In the genomic region with DNA sequence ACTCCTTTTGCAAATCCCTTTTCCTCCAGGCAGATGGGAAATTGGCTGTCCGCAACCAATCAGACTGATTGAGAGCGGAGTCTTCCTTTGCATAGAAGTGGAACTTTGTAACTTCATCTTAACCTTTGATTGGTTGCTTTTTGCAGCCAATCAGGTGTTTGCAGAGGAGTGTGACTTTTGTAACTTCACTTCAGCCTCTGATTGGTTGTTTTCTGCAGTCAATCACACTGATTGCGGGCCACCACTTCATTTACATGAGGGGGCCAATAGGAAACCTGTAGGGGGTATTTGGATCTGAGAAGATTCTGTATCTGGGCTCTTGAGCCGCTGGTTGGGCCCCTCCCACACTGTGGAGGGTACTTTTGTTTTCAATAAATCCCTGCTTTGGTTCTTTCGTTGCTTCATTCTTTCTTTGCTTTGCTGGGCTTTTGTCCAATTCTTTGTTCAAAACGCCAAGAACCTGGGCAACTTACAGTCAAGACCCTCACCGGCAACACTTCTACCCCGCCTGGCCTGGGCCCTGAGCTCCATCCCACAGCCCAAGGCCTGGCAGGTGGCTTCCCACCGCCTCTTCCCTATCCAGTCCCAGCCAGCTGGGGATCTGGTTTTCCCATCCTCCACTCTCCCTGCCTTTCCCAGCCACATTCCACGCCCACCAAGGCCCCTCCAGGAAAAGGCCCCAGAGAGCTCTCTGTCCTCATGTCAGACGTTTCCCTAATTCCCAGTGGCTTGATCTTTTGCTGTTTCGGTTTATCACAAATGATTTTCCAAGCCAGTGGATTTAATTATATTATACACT, we compare ENCODE assay signal across 1 cellular context.
TF ChIP-seq lines count a peak whose summit lies in the region.

No MANE protein-coding gene starts in this region.

TF ChIP-seq in K562, 482 proteins besides CTCF, POLR2A, EP300 and RAD21:
- TF ChIP-seq FOXJ3 (CRISPR knock-in tag; IDR thresholded peaks at IDR 0.05) (no peak), ZNF740 (CRISPR knock-in tag; IDR thresholded peaks at IDR 0.05) (no peak), ZNF740 (tag; IDR thresholded peaks at IDR 0.05) (no peak), NFYB (IDR thresholded peaks at IDR 0.05; ENCODE audit: extremely low read depth, insufficient read length) (peak; percentile 24), RBM25 (IDR thresholded peaks at IDR 0.05; ENCODE audit: low read depth, low read length, severe bottlenecking) (no peak), HDAC8 (tag; IDR thresholded peaks at IDR 0.05) (no peak)
- TF ChIP-seq, protein P1, sequence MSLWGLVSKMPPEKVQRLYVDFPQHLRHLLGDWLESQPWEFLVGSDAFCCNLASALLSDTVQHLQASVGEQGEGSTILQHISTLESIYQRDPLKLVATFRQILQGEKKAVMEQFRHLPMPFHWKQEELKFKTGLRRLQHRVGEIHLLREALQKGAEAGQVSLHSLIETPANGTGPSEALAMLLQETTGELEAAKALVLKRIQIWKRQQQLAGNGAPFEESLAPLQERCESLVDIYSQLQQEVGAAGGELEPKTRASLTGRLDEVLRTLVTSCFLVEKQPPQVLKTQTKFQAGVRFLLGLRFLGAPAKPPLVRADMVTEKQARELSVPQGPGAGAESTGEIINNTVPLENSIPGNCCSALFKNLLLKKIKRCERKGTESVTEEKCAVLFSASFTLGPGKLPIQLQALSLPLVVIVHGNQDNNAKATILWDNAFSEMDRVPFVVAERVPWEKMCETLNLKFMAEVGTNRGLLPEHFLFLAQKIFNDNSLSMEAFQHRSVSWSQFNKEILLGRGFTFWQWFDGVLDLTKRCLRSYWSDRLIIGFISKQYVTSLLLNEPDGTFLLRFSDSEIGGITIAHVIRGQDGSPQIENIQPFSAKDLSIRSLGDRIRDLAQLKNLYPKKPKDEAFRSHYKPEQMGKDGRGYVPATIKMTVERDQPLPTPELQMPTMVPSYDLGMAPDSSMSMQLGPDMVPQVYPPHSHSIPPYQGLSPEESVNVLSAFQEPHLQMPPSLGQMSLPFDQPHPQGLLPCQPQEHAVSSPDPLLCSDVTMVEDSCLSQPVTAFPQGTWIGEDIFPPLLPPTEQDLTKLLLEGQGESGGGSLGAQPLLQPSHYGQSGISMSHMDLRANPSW (CRISPR knock-in tag; IDR thresholded peaks at IDR 0.05): no peak
- TF ChIP-seq, protein P2, sequence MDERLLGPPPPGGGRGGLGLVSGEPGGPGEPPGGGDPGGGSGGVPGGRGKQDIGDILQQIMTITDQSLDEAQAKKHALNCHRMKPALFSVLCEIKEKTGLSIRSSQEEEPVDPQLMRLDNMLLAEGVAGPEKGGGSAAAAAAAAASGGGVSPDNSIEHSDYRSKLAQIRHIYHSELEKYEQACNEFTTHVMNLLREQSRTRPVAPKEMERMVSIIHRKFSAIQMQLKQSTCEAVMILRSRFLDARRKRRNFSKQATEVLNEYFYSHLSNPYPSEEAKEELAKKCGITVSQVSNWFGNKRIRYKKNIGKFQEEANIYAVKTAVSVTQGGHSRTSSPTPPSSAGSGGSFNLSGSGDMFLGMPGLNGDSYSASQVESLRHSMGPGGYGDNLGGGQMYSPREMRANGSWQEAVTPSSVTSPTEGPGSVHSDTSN (CRISPR knock-in tag; IDR thresholded peaks at IDR 0.05; ENCODE audit: low read depth): no peak
- TF ChIP-seq, protein P2 (tag; conservative IDR thresholded peaks at IDR 0.05; ENCODE audit: low read depth): peak; percentile 54
- TF ChIP-seq, protein P3, sequence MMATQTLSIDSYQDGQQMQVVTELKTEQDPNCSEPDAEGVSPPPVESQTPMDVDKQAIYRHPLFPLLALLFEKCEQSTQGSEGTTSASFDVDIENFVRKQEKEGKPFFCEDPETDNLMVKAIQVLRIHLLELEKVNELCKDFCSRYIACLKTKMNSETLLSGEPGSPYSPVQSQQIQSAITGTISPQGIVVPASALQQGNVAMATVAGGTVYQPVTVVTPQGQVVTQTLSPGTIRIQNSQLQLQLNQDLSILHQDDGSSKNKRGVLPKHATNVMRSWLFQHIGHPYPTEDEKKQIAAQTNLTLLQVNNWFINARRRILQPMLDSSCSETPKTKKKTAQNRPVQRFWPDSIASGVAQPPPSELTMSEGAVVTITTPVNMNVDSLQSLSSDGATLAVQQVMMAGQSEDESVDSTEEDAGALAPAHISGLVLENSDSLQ (IDR thresholded peaks at IDR 0.05): peak; percentile 93
TF ChIP-seq in K562: peak in this region for 3.
